In genomic region chr12:40093512-40093911, GRCh38 we compare ENCODE assay signal across 35 cellular contexts.
"Had no signal": no experiment of that assay in that cellular context is flagged by ENCODE, and none has a peak within 500 bp of the region (broad histone marks: within the 10 kb centered on the region; RNA-seq: fewer than 3 reads in every experiment).

No MANE protein-coding gene starts in this region.

- H3K36me3 ChIP-seq: adrenal gland, brain microvascular endothelial cell, breast epithelium had no signal

- H3K27me3 Mint-ChIP-seq: activated CD4-positive, alpha-beta memory T cell treated with anti-CD3 and anti-CD28 coated beads, Interleukin-2, amount 10 ng/mL, durations not matched to agents 7 days and 5 days; activated CD4-positive, alpha-beta T cell treated with anti-CD3 and anti-CD28 coated beads for 36 hours; activated CD4-positive, alpha-beta T cell treated with anti-CD3 and anti-CD28 coated beads, Interleukin-2, amount 10 ng/mL, durations not matched to agents 7 days and 5 days; activated CD8-positive, alpha-beta memory T cell treated with anti-CD3 and anti-CD28 coated beads, Interleukin-2, amount 10 ng/mL, durations not matched to agents 7 days and 5 days; activated naive CD8-positive, alpha-beta T cell treated with anti-CD3 and anti-CD28 coated beads for 36 hours; activated T-cell treated with anti-CD3 and anti-CD28 coated beads, Interleukin-2, amount 50 U/mL, for 24 hours had no signal

- H3K27ac Mint-ChIP-seq: activated CD4-positive, alpha-beta memory T cell treated with anti-CD3 and anti-CD28 coated beads, Interleukin-2, amount 10 ng/mL, durations not matched to agents 7 days and 5 days; activated CD4-positive, alpha-beta T cell treated with anti-CD3 and anti-CD28 coated beads for 36 hours; activated CD4-positive, alpha-beta T cell treated with anti-CD3 and anti-CD28 coated beads, Interleukin-2, amount 10 ng/mL, durations not matched to agents 7 days and 5 days; activated CD8-positive, alpha-beta memory T cell treated with anti-CD3 and anti-CD28 coated beads, Interleukin-2, amount 10 ng/mL, durations not matched to agents 7 days and 5 days; activated CD8-positive, alpha-beta T cell treated with anti-CD3 and anti-CD28 coated beads, Interleukin-2, amount 10 ng/mL, durations not matched to agents 7 days and 5 days; activated naive CD4-positive, alpha-beta T cell treated with anti-CD3 and anti-CD28 coated beads for 36 hours; activated naive CD4-positive, alpha-beta T cell treated with anti-CD3 and anti-CD28 coated beads, Interleukin-2, amount 50 U/mL, for 72 hours; activated naive CD8-positive, alpha-beta T cell treated with anti-CD3 and anti-CD28 coated beads for 36 hours; activated T-cell treated with anti-CD3 and anti-CD28 coated beads, Interleukin-2, amount 50 U/mL, for 24 hours; activated T-helper 2 cell treated with anti-CD3 and anti-CD28 coated beads, Interferon-gamma antibody, Interleukin-2, Interleukin-4, amounts not matched to agents 10 μg/mL and 5 μg/mL and 100 μg/mL, durations not matched to agents 14 hours and 24 hours and 36 hours; T-helper 1 cell treated with Interleukin-12 subunit alpha and Interleukin-12 subunit beta and Interleukin-4 antibody, amounts not matched to agents 30 μg/mL and 1 μg/mL, for 36 hours; T-helper 2 cell treated with Interferon-gamma antibody and Interleukin-4, amounts not matched to agents 5 μg/mL and 100 μg/mL, for 36 hours had no signal

- H3K9me3 ChIP-seq: adrenal gland, body of pancreas, breast epithelium had no signal

- H3K36me3 Mint-ChIP-seq: activated naive CD4-positive, alpha-beta T cell treated with anti-CD3 and anti-CD28 coated beads, Interleukin-2, amount 50 U/mL, for 72 hours had no signal

- H3K9me3 Mint-ChIP-seq: activated CD4-positive, alpha-beta memory T cell treated with anti-CD3 and anti-CD28 coated beads, Interleukin-2, amount 10 ng/mL, durations not matched to agents 7 days and 5 days; activated CD4-positive, alpha-beta T cell treated with anti-CD3 and anti-CD28 coated beads, Interleukin-2, amount 10 ng/mL, durations not matched to agents 7 days and 5 days; activated naive CD4-positive, alpha-beta T cell treated with anti-CD3 and anti-CD28 coated beads for 36 hours; activated naive CD4-positive, alpha-beta T cell treated with anti-CD3 and anti-CD28 coated beads, Interleukin-2, amount 50 U/mL, for 72 hours; activated naive CD8-positive, alpha-beta T cell treated with anti-CD3 and anti-CD28 coated beads for 36 hours; activated T-cell treated with anti-CD3 and anti-CD28 coated beads, Interleukin-2, amount 50 U/mL, for 24 hours; activated T-helper 2 cell treated with anti-CD3 and anti-CD28 coated beads, Interferon-gamma antibody, Interleukin-2, Interleukin-4, amounts not matched to agents 10 μg/mL and 5 μg/mL and 100 μg/mL, durations not matched to agents 14 hours and 24 hours and 36 hours; T-helper 1 cell treated with Interleukin-12 subunit alpha and Interleukin-12 subunit beta and Interleukin-4 antibody, amounts not matched to agents 30 μg/mL and 1 μg/mL, for 36 hours; T-helper 2 cell treated with Interferon-gamma antibody and Interleukin-4, amounts not matched to agents 5 μg/mL and 100 μg/mL, for 36 hours had no signal

- H3K4me1 Mint-ChIP-seq: activated CD4-positive, alpha-beta memory T cell treated with anti-CD3 and anti-CD28 coated beads, Interleukin-2, amount 10 ng/mL, durations not matched to agents 7 days and 5 days; activated CD4-positive, alpha-beta T cell treated with anti-CD3 and anti-CD28 coated beads for 36 hours; activated CD4-positive, alpha-beta T cell treated with anti-CD3 and anti-CD28 coated beads, Interleukin-2, amount 10 ng/mL, durations not matched to agents 7 days and 5 days; activated CD8-positive, alpha-beta memory T cell treated with anti-CD3 and anti-CD28 coated beads, Interleukin-2, amount 10 ng/mL, durations not matched to agents 7 days and 5 days had no signal

- DNase-seq: activated CD4-positive, alpha-beta memory T cell treated with anti-CD3 and anti-CD28 coated beads, Interleukin-2, amount 10 ng/mL, durations not matched to agents 7 days and 5 days; activated CD4-positive, alpha-beta T cell treated with anti-CD3 and anti-CD28 coated beads for 1 hour; activated CD4-positive, alpha-beta T cell treated with anti-CD3 and anti-CD28 coated beads for 36 hours; activated CD4-positive, alpha-beta T cell treated with anti-CD3 and anti-CD28 coated beads for 48 hours; activated CD4-positive, alpha-beta T cell treated with anti-CD3 and anti-CD28 coated beads, Interleukin-2, amount 10 ng/mL, durations not matched to agents 7 days and 5 days; activated CD4-positive, alpha-beta T cell treated with anti-CD3 and anti-CD28 coated beads, Interleukin-2, amount 50 U/mL, for 48 hours; activated CD4-positive, CD25-positive, alpha-beta regulatory T cell; activated CD8-positive, alpha-beta memory T cell treated with anti-CD3 and anti-CD28 coated beads for 24 hours; activated CD8-positive, alpha-beta memory T cell treated with anti-CD3 and anti-CD28 coated beads, Interleukin-2, amount 10 ng/mL, durations not matched to agents 7 days and 5 days; activated CD8-positive, alpha-beta memory T cell treated with anti-CD3 and anti-CD28 coated beads, Interleukin-2, amount 50 U/mL, for 48 hours; activated CD8-positive, alpha-beta T cell treated with anti-CD3 and anti-CD28 coated beads, Interleukin-2, amount 10 ng/mL, durations not matched to agents 7 days and 5 days; activated effector memory CD4-positive, alpha-beta T cell treated with anti-CD3 and anti-CD28 coated beads, Interleukin-2, amount 50 U/mL, for 16 hours; activated gamma-delta T cell treated with Interleukin-2 at 50 U/mL for 16 hours; activated naive CD4-positive, alpha-beta T cell; activated naive CD4-positive, alpha-beta T cell treated with anti-CD3 and anti-CD28 coated beads for 36 hours; activated naive CD4-positive, alpha-beta T cell treated with anti-CD3 and anti-CD28 coated beads, Interleukin-2, amount 50 U/mL, for 16 hours; activated naive CD8-positive, alpha-beta T cell treated with anti-CD3 and anti-CD28 coated beads for 36 hours; activated T-cell treated with anti-CD3 and anti-CD28 coated beads, Interleukin-2, amount 50 U/mL, for 24 hours; activated T-cell treated with anti-CD3 and anti-CD28 coated beads, Interleukin-2, amount 50 U/mL, for 48 hours; adrenal gland; amniotic stem cell; aorta; body of pancreas; brain microvascular endothelial cell; central memory CD4-positive, alpha-beta T cell; T-helper 1 cell; T-helper 2 cell; T-helper 9 cell had no signal

- ATAC-seq: activated CD4-positive, alpha-beta T cell treated with anti-CD3 and anti-CD28 coated beads for 36 hours; activated CD4-positive, CD25-positive, alpha-beta regulatory T cell treated with anti-CD3 and anti-CD28 coated beads, Interleukin-2, amount 50 U/mL, for 24 hours; activated CD8-positive, alpha-beta memory T cell treated with anti-CD3 and anti-CD28 coated beads, Interleukin-2, amount 10 ng/mL, durations not matched to agents 7 days and 5 days; activated CD8-positive, alpha-beta T cell treated with anti-CD3 and anti-CD28 coated beads, Interleukin-2, amount 10 ng/mL, durations not matched to agents 7 days and 5 days; activated naive CD4-positive, alpha-beta T cell treated with anti-CD3 and anti-CD28 coated beads, Interleukin-2, amount 50 U/mL, for 72 hours; body of pancreas had no signal

- H3K4me3 ChIP-seq: adrenal gland, body of pancreas, breast epithelium had no signal

- H3K4me3 Mint-ChIP-seq: activated CD4-positive, alpha-beta memory T cell treated with anti-CD3 and anti-CD28 coated beads, Interleukin-2, amount 10 ng/mL, durations not matched to agents 7 days and 5 days; activated CD4-positive, alpha-beta T cell treated with anti-CD3 and anti-CD28 coated beads for 36 hours; activated CD4-positive, alpha-beta T cell treated with anti-CD3 and anti-CD28 coated beads, Interleukin-2, amount 10 ng/mL, durations not matched to agents 7 days and 5 days; activated CD8-positive, alpha-beta memory T cell treated with anti-CD3 and anti-CD28 coated beads, Interleukin-2, amount 10 ng/mL, durations not matched to agents 7 days and 5 days; activated CD8-positive, alpha-beta T cell treated with anti-CD3 and anti-CD28 coated beads, Interleukin-2, amount 10 ng/mL, durations not matched to agents 7 days and 5 days; activated naive CD4-positive, alpha-beta T cell treated with anti-CD3 and anti-CD28 coated beads for 36 hours; activated naive CD8-positive, alpha-beta T cell treated with anti-CD3 and anti-CD28 coated beads for 36 hours; activated T-cell treated with anti-CD3 and anti-CD28 coated beads, Interleukin-2, amount 50 U/mL, for 24 hours; T-helper 1 cell treated with Interleukin-12 subunit alpha and Interleukin-12 subunit beta and Interleukin-4 antibody, amounts not matched to agents 30 μg/mL and 1 μg/mL, for 36 hours; T-helper 2 cell treated with Interferon-gamma antibody and Interleukin-4, amounts not matched to agents 5 μg/mL and 100 μg/mL, for 36 hours had no signal

- H3K27ac ChIP-seq: adrenal gland, body of pancreas, brain microvascular endothelial cell, breast epithelium, VCaP had no signal

- H3K4me1 ChIP-seq: body of pancreas, breast epithelium had no signal

- H3K27me3 ChIP-seq: adrenal gland, body of pancreas, brain microvascular endothelial cell, breast epithelium had no signal
